In genomic region chr17:57552114-57552601, GRCh38 we compare ENCODE assay signal across 8 cellular contexts.
DNase-seq lines count a peak whose midpoint lies in the region; ATAC-seq, FAIRE-seq and TF ChIP-seq lines count a peak whose summit lies in the region.

No MANE protein-coding gene starts in this region.

- FAIRE-seq in urothelium cell line (lab: Jason Lieb, UNC): no peak

- peak in 2 of 4 experiments; percentile 29 to 31 for TF ChIP-seq CTCF in prostate gland (IDR thresholded peaks at IDR 0.05)

- no peak for ATAC-seq in left lobe of liver

- H3K27ac ChIP-seq in mucosa of rectum (ENCODE audit: low read depth in 2 of 2, low read length in 2 of 2) (peak overlapping the region; percentile 40 to 57), prostate gland (no peak overlapping the region)

- H3K4me1 ChIP-seq in mucosa of rectum (ENCODE audit: control insufficient read depth in 2 of 2, insufficient read depth in 2 of 2, low read length in 2 of 2) (peaks cover 0 to 9% of the 10 kb centered on the region in 2 donors), prostate gland (replicated peaks) (peaks cover 4% of the 10 kb centered on the region)

- H3K9me3 ChIP-seq in mucosa of rectum (ENCODE audit: control insufficient read depth in 2 of 2, low read length in 2 of 2) (no peaks in the 10 kb centered on the region), prostate gland (no peaks in the 10 kb centered on the region)

- WGBS in prostate gland: 37% methylated on average over 11 of the region's 11 CpGs

- DNase-seq in stimulated activated naive CD4-positive, alpha-beta T cell (lab: John Stamatoyannopoulos, UW): peak in 4 of 6 experiments; percentile 6 to 16 (median 9)
- no peak for DNase-seq in stimulated activated naive CD4-positive, alpha-beta T cell treated with Interleukin-2 at 50 U/mL for 16 hours (lab: John Stamatoyannopoulos, UW)
- DNase-seq in NCI-H1694 treated with DMSO at 0.1 percent for 48 hours (lab: John Stamatoyannopoulos, UW) (peak; percentile 90), cerebellar cortex (ENCODE audit: low spot score) (peak; percentile 37), left lobe of liver (ENCODE audit: low spot score) (no peak), urothelium cell line (ENCODE audit: low spot score) (no peak), prostate gland (ENCODE audit: low spot score) (no peak)

- intact Hi-C loops in prostate gland (cut with DNase I): loop anchor here (10.0 kb wide), 1 partner anchor 147 kb away; no protein-coding TSS in a partner anchor

- H3K4me3 ChIP-seq in mucosa of rectum (ENCODE audit: low read length in 2 of 2): no peak overlapping the region
- no peak overlapping the region for H3K4me3 ChIP-seq in prostate gland

- H3K9ac ChIP-seq in mucosa of rectum (ENCODE audit: low read depth in 1 of 2, low read length in 2 of 2): no peak overlapping the region

- H3K36me3 ChIP-seq in mucosa of rectum (ENCODE audit: control insufficient read depth in 2 of 2, insufficient read depth in 2 of 2, low read length in 2 of 2) (no peaks in the 10 kb centered on the region), prostate gland (no peaks in the 10 kb centered on the region)

- no peak for TF ChIP-seq POLR2A in prostate gland (IDR thresholded peaks at IDR 0.05)

- H3K27me3 ChIP-seq in mucosa of rectum (ENCODE audit: control insufficient read depth in 2 of 2, insufficient read depth in 2 of 2, low read length in 2 of 2) (no peaks in the 10 kb centered on the region), prostate gland (replicated peaks; ENCODE audit: insufficient read depth) (no peaks in the 10 kb centered on the region)

Comparison
In these comparisons a context has a peak if more than half of its experiments do, and no peak if none do; other contexts are left out.
1. DNase-seq: peak in stimulated activated naive CD4-positive, alpha-beta T cell (4 of 6), NCI-H1694 treated with DMSO at 0.1 percent for 48 hours (single experiment) and cerebellar cortex (single experiment); none in stimulated activated naive CD4-positive, alpha-beta T cell treated with Interleukin-2 at 50 U/mL for 16 hours (single experiment), left lobe of liver (single experiment), urothelium cell line (single experiment) and prostate gland (single experiment).
2. H3K27ac ChIP-seq: peak in mucosa of rectum (2 of 2); none in prostate gland (0 of 2).